In genomic region chr11:99020324-99021225, GRCh38 we compare ENCODE assay signal across 9 cellular contexts. TPM values are rescaled to one million over a fixed set of nuclear protein-coding genes. Genes with fewer than 3 reads are reported as not detected.
DNase-seq lines count a peak whose midpoint lies in the region; ATAC-seq, FAIRE-seq and TF ChIP-seq lines count a peak whose summit lies in the region.
"Had no signal": no experiment of that assay in that cellular context is flagged by ENCODE, and none has a peak within 500 bp of the region (broad histone marks: within the 10 kb centered on the region; RNA-seq: fewer than 3 reads in every experiment).

Gene CNTN5 (plus strand): TSS chr11:99020949.

- DNase-seq in DMS 273 treated with DMSO at 0.1 percent for 48 hours (lab: John Stamatoyannopoulos, UW) (peak; percentile 53), NOMO-1 treated with DMSO at 0.1 percent for 48 hours (lab: John Stamatoyannopoulos, UW; ENCODE audit: unreplicated experiment) (peak; percentile 32), astrocyte (ENCODE audit: low read depth) (no peak), skeletal muscle cell (ENCODE audit: low read depth) (no peak), epidermal melanocyte (ENCODE audit: insufficient read length, low spot score) (no peak)

- FAIRE-seq in astrocyte (lab: Jason Lieb, UNC) = no peak

- peak within 1 kb of the TSS; percentile 95 for H3K4me2 ChIP-seq in astrocyte (ENCODE audit: low read length)

- peak within 1 kb of the TSS; percentile 97 for H3K4me3 Mint-ChIP-seq in astrocyte (ENCODE audit: unreplicated experiment)

- H3K36me3 ChIP-seq in astrocyte (ENCODE audit: insufficient read depth, low read length) = no peaks in the 10 kb centered on the region

- H3K9me3 Mint-ChIP-seq in astrocyte (ENCODE audit: unreplicated experiment) = no peaks in the 10 kb centered on the region

- peaks cover 4% of the 10 kb centered on the region for H3K27me3 Mint-ChIP-seq in astrocyte (ENCODE audit: low read depth, unreplicated experiment)

- H3K4me3 ChIP-seq in astrocyte (ENCODE audit: insufficient read depth, low read depth, low read length) = peak within 1 kb of the TSS; percentile 66
- H3K4me3 ChIP-seq in iPS-18c (ENCODE audit: insufficient read depth, low read depth, low read length) = peak within 1 kb of the TSS; percentile 58
- H3K4me3 ChIP-seq in skeletal muscle cell (ENCODE audit: low read depth, low read length) = peak within 1 kb of the TSS; percentile 58

- H3K9ac ChIP-seq in astrocyte (ENCODE audit: low read length) = peak within 1 kb of the TSS; percentile 51

- no peak within 1 kb of the TSS for H3K27ac ChIP-seq in astrocyte (ENCODE audit: low read depth, low read length)

- peaks cover 9% of the 10 kb centered on the region for H3K27me3 ChIP-seq in astrocyte (ENCODE audit: insufficient read depth, low read length)

- peak within 1 kb of the TSS; percentile 59 for H3K27ac Mint-ChIP-seq in astrocyte (ENCODE audit: unreplicated experiment)

- no peaks in the 10 kb centered on the region for H3K4me1 Mint-ChIP-seq in astrocyte (ENCODE audit: low read depth, unreplicated experiment)

- no peaks in the 10 kb centered on the region for H3K9me3 ChIP-seq in astrocyte (ENCODE audit: insufficient read depth, low read depth, low read length)
- no peaks in the 10 kb centered on the region for H3K9me3 ChIP-seq in iPS-18c (ENCODE audit: control insufficient read depth, insufficient read depth, low read length)

- H4K20me1 ChIP-seq in astrocyte (ENCODE audit: insufficient read depth, low read length) = no peaks in the 10 kb centered on the region

- H2AFZ ChIP-seq in astrocyte (ENCODE audit: low read depth, low read length) = peak within 1 kb of the TSS; percentile 91

- H3K79me2 ChIP-seq in astrocyte (ENCODE audit: insufficient read depth, low read length) = no peaks in the 10 kb centered on the region

- ATAC-seq in HG02759 (IDR thresholded peaks at IDR 0.05; ENCODE audit: unreplicated experiment) (peak; percentile 64), GM18520 (IDR thresholded peaks at IDR 0.05; ENCODE audit: unreplicated experiment) (no peak)

- no peaks in the 10 kb centered on the region for H3K36me3 Mint-ChIP-seq in astrocyte (ENCODE audit: low read depth, unreplicated experiment)

- no peak for TF ChIP-seq CTCF in astrocyte (IDR thresholded peaks at IDR 0.05; ENCODE audit: insufficient read depth, low read depth, low read length)

- no peaks in the 10 kb centered on the region for H3K4me1 ChIP-seq in astrocyte (ENCODE audit: insufficient read depth, low read length)

RNA-seq across cellular contexts. Expression of gene CNTN5, which starts in this region (rescaled TPM):
- total RNA-seq in astrocyte = 1.1 and 2.5 TPM in 2 replicates
- total RNA-seq: pulmonary artery endothelial cell had no signal

Comparison
In these comparisons a context has a peak if more than half of its experiments do, and no peak if none do; other contexts are left out.
1. DNase-seq: peak in DMS 273 treated with DMSO at 0.1 percent for 48 hours (single experiment) and NOMO-1 treated with DMSO at 0.1 percent for 48 hours (single experiment); none in astrocyte (single experiment), skeletal muscle cell (single experiment) and epidermal melanocyte (single experiment).
2. Peak in every context shown above with its lines, with median percentiles within 50 percentile points of each other: H3K4me3 ChIP-seq.